Comparison of ENCODE assay signal across 18 cellular contexts in the genomic region with DNA sequence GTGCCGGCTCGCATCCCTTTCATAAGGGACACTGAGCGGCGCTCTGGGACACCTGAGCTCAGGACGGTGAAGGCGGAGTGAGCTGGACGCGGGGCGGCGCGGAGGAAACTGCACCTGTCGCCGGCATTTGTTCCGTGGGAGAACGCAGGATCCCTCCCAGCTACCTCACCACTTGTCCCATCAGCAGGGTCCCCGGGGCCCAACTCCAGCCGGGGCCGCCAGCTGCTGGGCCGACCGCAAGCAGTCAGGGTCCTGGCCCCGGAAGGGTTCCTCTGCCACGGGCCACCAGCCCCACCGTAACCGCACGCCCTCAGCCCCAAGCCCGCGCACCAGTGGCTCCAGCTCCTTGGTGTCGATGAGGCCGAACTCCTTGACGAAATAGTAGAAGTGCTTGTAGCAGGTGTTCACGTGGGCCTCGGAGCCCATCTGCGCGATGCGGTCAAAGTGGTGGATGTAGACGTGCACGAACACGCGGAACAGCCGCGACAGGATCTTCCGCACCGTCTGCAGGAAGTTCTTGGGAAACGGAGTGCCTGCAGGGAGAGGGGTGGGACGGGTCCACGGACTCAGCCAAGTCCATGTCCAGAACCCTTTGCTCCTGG. TPM values are rescaled to one million over a fixed set of nuclear protein-coding genes. Genes with fewer than 3 reads are reported as not detected.
DNase-seq lines count a peak whose midpoint lies in the region; ATAC-seq, FAIRE-seq and TF ChIP-seq lines count a peak whose summit lies in the region.
"Had no signal": no experiment of that assay in that cellular context is flagged by ENCODE, and none has a peak within 500 bp of the region (broad histone marks: within the 10 kb centered on the region; RNA-seq: fewer than 3 reads in every experiment).

No MANE protein-coding gene starts in this region.

- no peak overlapping the region for H3K27ac ChIP-seq in DOHH2 (ENCODE audit: low read depth, low read length)
- no peak overlapping the region for H3K27ac ChIP-seq in kidney (ENCODE audit: low read depth in 2 of 2, low read length in 2 of 2)
- H3K27ac ChIP-seq: C4-2B had no signal

- peaks cover 98% of the 10 kb centered on the region for H3K36me3 ChIP-seq in DOHH2 (ENCODE audit: control insufficient read depth, low read length)
- H3K36me3 ChIP-seq in kidney (ENCODE audit: control insufficient read depth in 1 of 2, insufficient read depth in 2 of 2, low read length in 2 of 2): peaks cover 6 to 18% of the 10 kb centered on the region in 2 donors

- H3K9ac ChIP-seq in kidney (ENCODE audit: low read length in 2 of 2): no peak overlapping the region

- H3K27me3 ChIP-seq in DOHH2 (ENCODE audit: control insufficient read depth, low read length): no peaks in the 10 kb centered on the region

- peaks cover 25% of the 10 kb centered on the region for H3K4me1 Mint-ChIP-seq in activated CD4-positive, alpha-beta memory T cell treated with anti-CD3 and anti-CD28 coated beads for 36 hours (ENCODE audit: low read depth)
- H3K4me1 Mint-ChIP-seq in activated CD4-positive, alpha-beta memory T cell treated with anti-CD3 and anti-CD28 coated beads, Interleukin-2, amount 10 ng/mL, durations not matched to agents 7 days and 5 days: peaks cover 44% of the 10 kb centered on the region
- H3K4me1 Mint-ChIP-seq in stimulated activated memory B cell treated with anti-CD40 and anti-IgM and Interleukin-4, amounts not matched to agents 10 μg/mL and 1 μg/mL and 100 μg/mL, for 72 hours: peaks cover 72% of the 10 kb centered on the region

- H3K27ac Mint-ChIP-seq in activated CD4-positive, alpha-beta memory T cell treated with anti-CD3 and anti-CD28 coated beads for 36 hours: peak overlapping the region; percentile 23
- H3K27ac Mint-ChIP-seq in activated CD4-positive, alpha-beta memory T cell treated with anti-CD3 and anti-CD28 coated beads, Interleukin-2, amount 10 ng/mL, durations not matched to agents 7 days and 5 days: no peak overlapping the region
- H3K27ac Mint-ChIP-seq in stimulated activated memory B cell treated with anti-CD40 and anti-IgM and Interleukin-4, amounts not matched to agents 10 μg/mL and 1 μg/mL and 100 μg/mL, for 72 hours: peak overlapping the region; percentile 17
- H3K27ac Mint-ChIP-seq: HFFc6 had no signal

- no peaks in the 10 kb centered on the region for H3K9me3 ChIP-seq in DOHH2 (ENCODE audit: control insufficient read depth, insufficient read depth, low read length)
- H3K9me3 ChIP-seq in kidney (ENCODE audit: control insufficient read depth in 1 of 2, low read length in 2 of 2): no peaks in the 10 kb centered on the region

- no peaks in the 10 kb centered on the region for H3K27me3 Mint-ChIP-seq in activated CD4-positive, alpha-beta memory T cell treated with anti-CD3 and anti-CD28 coated beads for 36 hours
- H3K27me3 Mint-ChIP-seq in activated CD4-positive, alpha-beta memory T cell treated with anti-CD3 and anti-CD28 coated beads, Interleukin-2, amount 10 ng/mL, durations not matched to agents 7 days and 5 days: no peaks in the 10 kb centered on the region
- no peaks in the 10 kb centered on the region for H3K27me3 Mint-ChIP-seq in stimulated activated memory B cell treated with anti-CD40 and anti-IgM and Interleukin-4, amounts not matched to agents 10 μg/mL and 1 μg/mL and 100 μg/mL, for 72 hours

- peaks cover 91% of the 10 kb centered on the region for H3K4me1 ChIP-seq in DOHH2 (ENCODE audit: control insufficient read depth, low read length)
- no peaks in the 10 kb centered on the region for H3K4me1 ChIP-seq in kidney (ENCODE audit: control insufficient read depth in 1 of 2, insufficient read depth in 1 of 2, low read depth in 1 of 2, low read length in 2 of 2)

- ATAC-seq in stimulated activated memory B cell treated with anti-CD40 and anti-IgM and Interleukin-4, amounts not matched to agents 10 μg/mL and 1 μg/mL and 100 μg/mL, for 72 hours: peak; percentile 42
- no peak for ATAC-seq in HG02870 (IDR thresholded peaks at IDR 0.05; ENCODE audit: unreplicated experiment)
- ATAC-seq: HepG2 had no signal

- peak overlapping the region; percentile 41 for H3K4me2 ChIP-seq in DOHH2 (ENCODE audit: low read length)

- H3K9me2 ChIP-seq in DOHH2 (replicated peaks; ENCODE audit: control insufficient read depth, low read length): no peaks in the 10 kb centered on the region

- H3K79me2 ChIP-seq in DOHH2 (ENCODE audit: control insufficient read depth, low read length): peaks cover 92% of the 10 kb centered on the region

- H3K4me3 ChIP-seq in DOHH2 (ENCODE audit: low read length): peak overlapping the region; percentile 15; the same call in 1 of the 2 replicates
- H3K4me3 ChIP-seq in kidney (ENCODE audit: low read length in 2 of 2): no peak overlapping the region

- no peak for FAIRE-seq in kidney (lab: Jason Lieb, UNC)
- no peak for FAIRE-seq in urothelium cell line (lab: Jason Lieb, UNC)
- FAIRE-seq: H54, HepG2 had no signal

- peaks cover 19% of the 10 kb centered on the region for H4K20me1 ChIP-seq in DOHH2 (ENCODE audit: control insufficient read depth, insufficient read depth, low read depth, low read length)

- intact Hi-C loops in activated CD4-positive, alpha-beta memory T cell treated with anti-CD3 and anti-CD28 coated beads for 36 hours (cut with micrococcal nuclease): no loop called here
- intact Hi-C loops in kidney (cut with DNase I): no loop called here

- no peak for TF ChIP-seq CTCF in DOHH2 (IDR thresholded peaks at IDR 0.05; ENCODE audit: low read depth, low read length, poor library complexity, severe bottlenecking)
- no peak for TF ChIP-seq CTCF in kidney (IDR thresholded peaks at IDR 0.05; ENCODE audit: borderline replicate concordance, extremely low read depth, insufficient read depth)

- no peak overlapping the region for H3K4me3 Mint-ChIP-seq in activated CD4-positive, alpha-beta memory T cell treated with anti-CD3 and anti-CD28 coated beads for 36 hours
- H3K4me3 Mint-ChIP-seq in activated CD4-positive, alpha-beta memory T cell treated with anti-CD3 and anti-CD28 coated beads, Interleukin-2, amount 10 ng/mL, durations not matched to agents 7 days and 5 days: no peak overlapping the region
- no peak overlapping the region for H3K4me3 Mint-ChIP-seq in stimulated activated memory B cell treated with anti-CD40 and anti-IgM and Interleukin-4, amounts not matched to agents 10 μg/mL and 1 μg/mL and 100 μg/mL, for 72 hours
- H3K4me3 Mint-ChIP-seq: HFFc6 had no signal

- POLR2A ChIA-PET in activated CD4-positive, alpha-beta memory T cell treated with anti-CD3 and anti-CD28 coated beads for 36 hours (lab: Charles Lee): no interaction called here
- POLR2A ChIA-PET in activated CD4-positive, alpha-beta memory T cell treated with anti-CD3 and anti-CD28 coated beads, Interleukin-2, amount 10 ng/mL, durations not matched to agents 7 days and 5 days (lab: Charles Lee): interaction anchor here (0.9 to 1.4 kb wide), 2 partner anchors 9 to 11 kb away, joined by 3 to 5 read pairs; no protein-coding TSS in a partner anchor

- no peaks in the 10 kb centered on the region for H3K9me3 Mint-ChIP-seq in activated CD4-positive, alpha-beta memory T cell treated with anti-CD3 and anti-CD28 coated beads for 36 hours
- H3K9me3 Mint-ChIP-seq in activated CD4-positive, alpha-beta memory T cell treated with anti-CD3 and anti-CD28 coated beads, Interleukin-2, amount 10 ng/mL, durations not matched to agents 7 days and 5 days: no peaks in the 10 kb centered on the region
- no peaks in the 10 kb centered on the region for H3K9me3 Mint-ChIP-seq in stimulated activated memory B cell treated with anti-CD40 and anti-IgM and Interleukin-4, amounts not matched to agents 10 μg/mL and 1 μg/mL and 100 μg/mL, for 72 hours
- H3K9me3 Mint-ChIP-seq: HFFc6 had no signal

- no peak for DNase-seq in activated CD4-positive, alpha-beta memory T cell treated with anti-CD3 and anti-CD28 coated beads for 36 hours
- DNase-seq in activated CD4-positive, alpha-beta memory T cell treated with anti-CD3 and anti-CD28 coated beads, Interleukin-2, amount 10 ng/mL, durations not matched to agents 7 days and 5 days: no peak
- peak; percentile 75 for DNase-seq in kidney
- no peak for DNase-seq in NCI-H2227 (lab: John Stamatoyannopoulos, UW; ENCODE audit: unreplicated experiment)
- DNase-seq in urothelium cell line (ENCODE audit: low spot score): no peak
- DNase-seq: HFFc6, MM.1S, NCI-H1092 treated with DMSO at 0.1 percent for 48 hours, NCI-H1694 treated with DMSO at 0.1 percent for 48 hours, NCI-H446, NCI-H69, SHP77 treated with DMSO at 0.1 percent for 48 hours had no signal

- peaks cover 28% of the 10 kb centered on the region for H3F3A ChIP-seq in DOHH2 (ENCODE audit: control insufficient read depth, insufficient read depth)

- CTCF ChIA-PET in activated CD4-positive, alpha-beta memory T cell treated with anti-CD3 and anti-CD28 coated beads for 36 hours (lab: Charles Lee): no interaction called here
- CTCF ChIA-PET in activated CD4-positive, alpha-beta memory T cell treated with anti-CD3 and anti-CD28 coated beads, Interleukin-2, amount 10 ng/mL, durations not matched to agents 7 days and 5 days (lab: Charles Lee): no interaction called here

- H3K36me3 Mint-ChIP-seq in activated CD4-positive, alpha-beta memory T cell treated with anti-CD3 and anti-CD28 coated beads for 36 hours: peaks cover 61% of the 10 kb centered on the region
- H3K36me3 Mint-ChIP-seq in activated CD4-positive, alpha-beta memory T cell treated with anti-CD3 and anti-CD28 coated beads, Interleukin-2, amount 10 ng/mL, durations not matched to agents 7 days and 5 days (ENCODE audit: low read depth): peaks cover 83% of the 10 kb centered on the region
- H3K36me3 Mint-ChIP-seq in stimulated activated memory B cell treated with anti-CD40 and anti-IgM and Interleukin-4, amounts not matched to agents 10 μg/mL and 1 μg/mL and 100 μg/mL, for 72 hours: peaks cover 64% of the 10 kb centered on the region

RNA-seq across cellular contexts. Expression of a gene that starts 19.5 kb away (rescaled TPM):
- 100 to 1,000 TPM; 117 to 122 TPM for total RNA-seq in activated CD4-positive, alpha-beta memory T cell treated with anti-CD3 and anti-CD28 coated beads for 36 hours
- total RNA-seq in activated CD4-positive, alpha-beta memory T cell treated with anti-CD3 and anti-CD28 coated beads, Interleukin-2, amount 10 ng/mL, durations not matched to agents 7 days and 5 days: 100 to 1,000 TPM; 242 to 251 TPM
- 59.7 TPM for total RNA-seq in kidney
- 16.9 TPM for polyA plus RNA-seq in kidney (ENCODE audit: insufficient read depth, low read depth, low replicate concordance)

RNA-seq across cellular contexts. Expression of a gene that starts 20.1 kb away (rescaled TPM):
- total RNA-seq in activated CD4-positive, alpha-beta memory T cell treated with anti-CD3 and anti-CD28 coated beads for 36 hours: 10 to 100 TPM; 14.2 to 16.4 TPM
- 10 to 100 TPM; 10.3 to 10.5 TPM for total RNA-seq in activated CD4-positive, alpha-beta memory T cell treated with anti-CD3 and anti-CD28 coated beads, Interleukin-2, amount 10 ng/mL, durations not matched to agents 7 days and 5 days
- 4.3 TPM for total RNA-seq in kidney
- 8.9 TPM for polyA plus RNA-seq in kidney (ENCODE audit: insufficient read depth, low read depth, low replicate concordance)

RNA-seq across cellular contexts. Expression of a gene that starts 25.5 kb away (rescaled TPM):
- 100 to 1,000 TPM; 143 to 157 TPM for total RNA-seq in activated CD4-positive, alpha-beta memory T cell treated with anti-CD3 and anti-CD28 coated beads for 36 hours
- total RNA-seq in activated CD4-positive, alpha-beta memory T cell treated with anti-CD3 and anti-CD28 coated beads, Interleukin-2, amount 10 ng/mL, durations not matched to agents 7 days and 5 days: 100 to 1,000 TPM; 239 to 253 TPM
- total RNA-seq in kidney: 190 TPM
- 67.2 TPM for polyA plus RNA-seq in kidney (ENCODE audit: insufficient read depth, low read depth, low replicate concordance)
